9 cellular contexts compared by ENCODE assay signal in the genomic region with DNA sequence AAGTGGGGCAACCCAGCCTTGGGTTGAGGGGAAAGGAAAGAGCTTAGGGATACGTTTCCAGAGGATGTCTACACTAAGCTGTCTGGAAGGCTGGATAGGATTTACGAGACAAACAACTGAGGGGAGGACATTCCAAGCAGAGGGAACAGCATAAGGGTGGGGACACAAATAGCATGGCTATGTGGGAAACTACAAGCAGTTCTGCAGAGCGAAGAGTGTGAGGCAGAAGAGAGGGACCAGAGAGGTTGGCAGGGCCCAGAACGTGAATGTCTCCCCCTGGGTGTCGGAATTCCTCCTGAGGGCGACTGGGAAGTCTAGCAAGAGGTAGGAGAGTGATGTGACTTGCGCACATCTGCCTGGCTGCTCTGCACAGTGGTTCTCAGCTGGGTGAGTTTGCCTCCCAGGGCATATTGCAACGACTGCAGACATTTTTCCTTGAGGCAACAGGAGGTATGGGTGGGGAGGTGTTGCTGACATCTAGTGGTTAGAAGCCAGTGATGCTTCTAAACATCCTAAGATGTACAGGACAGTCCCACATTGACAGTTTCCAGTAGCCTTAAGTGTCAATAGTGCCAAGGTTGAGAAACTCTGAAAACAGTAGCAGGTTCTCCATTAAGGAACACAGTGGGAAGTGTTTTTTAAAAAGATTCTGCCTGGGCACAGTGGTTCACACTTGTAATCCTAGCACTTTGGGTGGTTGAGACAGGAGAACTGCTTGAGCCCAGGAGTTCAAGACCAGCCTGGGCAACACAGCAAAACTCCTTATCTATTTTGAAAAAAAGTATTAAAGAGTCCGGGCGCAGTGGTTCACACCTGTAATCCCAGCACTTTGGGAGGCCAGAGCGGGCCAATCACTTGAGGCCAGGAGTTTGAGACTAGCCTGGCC. TPM values are rescaled to one million over a fixed set of nuclear protein-coding genes. Genes with fewer than 3 reads are reported as not detected.
A peak's percentile ranks its signal among the peaks of the same experiment; 100 is the strongest.
DNase-seq lines count a peak whose midpoint lies in the region; ATAC-seq and TF ChIP-seq lines count a peak whose summit lies in the region.
"Had no signal": no experiment of that assay in that cellular context is flagged by ENCODE, and none has a peak within 500 bp of the region (broad histone marks: within the 10 kb centered on the region; RNA-seq: fewer than 3 reads in every experiment).

No MANE protein-coding gene starts in this region.

- H3K27me3 Mint-ChIP-seq in HFFc6 (ENCODE audit: insufficient read depth): no peaks in the 10 kb centered on the region
- no peaks in the 10 kb centered on the region for H3K27me3 Mint-ChIP-seq in endothelial cell (ENCODE audit: unreplicated experiment)
- H3K27me3 Mint-ChIP-seq in naive thymus-derived CD8-positive, alpha-beta T cell: no peaks in the 10 kb centered on the region

- H3K9me3 Mint-ChIP-seq in HFFc6 (no peaks in the 10 kb centered on the region), endothelial cell (ENCODE audit: unreplicated experiment) (no peaks in the 10 kb centered on the region)
- no peaks in the 10 kb centered on the region for H3K9me3 Mint-ChIP-seq in naive thymus-derived CD8-positive, alpha-beta T cell

- H3K27ac Mint-ChIP-seq in HFFc6: no peak overlapping the region
- peak overlapping the region; percentile 70 for H3K27ac Mint-ChIP-seq in endothelial cell (ENCODE audit: unreplicated experiment)
- peak overlapping the region; percentile 56 to 90 (median 82) for H3K27ac Mint-ChIP-seq in naive thymus-derived CD8-positive, alpha-beta T cell

- H3K4me1 Mint-ChIP-seq in HFFc6 (ENCODE audit: low read depth): peaks cover 8% of the 10 kb centered on the region
- peaks cover 12% of the 10 kb centered on the region for H3K4me1 Mint-ChIP-seq in endothelial cell (ENCODE audit: unreplicated experiment)
- H3K4me1 Mint-ChIP-seq in naive thymus-derived CD8-positive, alpha-beta T cell: peaks cover 2 to 28% (median 27%) of the 10 kb centered on the region in 4 donors

- POLR2A ChIA-PET in AG04449 (lab: Yijun Ruan, JAX): no interaction called here
- POLR2A ChIA-PET in naive thymus-derived CD8-positive, alpha-beta T cell (lab: Charles Lee): interaction anchor here (0.7 to 0.9 kb wide), 2 partner anchors 10 to 89 kb away, joined by 3 to 4 read pairs; a partner anchor contains a TSS

- TF ChIP-seq CTCF in AG04449 (IDR thresholded peaks at IDR 0.05; ENCODE audit: insufficient read depth, low read length, missing control alignments) (peak; percentile 64), GM10266 (IDR thresholded peaks at IDR 0.05; ENCODE audit: control insufficient read depth, insufficient read depth, low read depth, missing control alignments) (peak; percentile 52), HFFc6 (IDR thresholded peaks at IDR 0.05) (peak; percentile 77), VCaP (conservative IDR thresholded peaks at IDR 0.05) (peak; percentile 70), endothelial cell (IDR thresholded peaks at IDR 0.05; ENCODE audit: unreplicated experiment) (peak; percentile 29)

- peak; percentile 77 to 89 for ATAC-seq in naive thymus-derived CD8-positive, alpha-beta T cell

- H3K27ac ChIP-seq in VCaP: no peak overlapping the region
- H3K27ac ChIP-seq: ovary had no signal

- DNase-seq in AG04449 (ENCODE audit: low read depth, low spot score) (no peak), GM10266 (ENCODE audit: extremely low spot score) (peak; percentile 53), HFFc6 (peak; percentile 52), NCI-H1105 treated with DMSO at 0.1 percent for 48 hours (lab: John Stamatoyannopoulos, UW) (peak; percentile 50), endothelial cell (ENCODE audit: low spot score) (peak; percentile 18)
- DNase-seq in naive thymus-derived CD8-positive, alpha-beta T cell: peak in 9 of 10 donors; percentile 1 to 66 (median 33)
- DNase-seq in effector CD4-positive, alpha-beta T cell: no peak

- CTCF ChIA-PET in AG04449 (lab: Yijun Ruan, JAX): interaction anchor here (0.5 to 1.0 kb wide), 4 partner anchors 9 to 362 kb away, joined by 3 to 4 read pairs (median 3); a partner anchor contains a TSS

- H3K36me3 Mint-ChIP-seq in HFFc6 (ENCODE audit: low read depth) (no peaks in the 10 kb centered on the region), endothelial cell (ENCODE audit: low read depth, unreplicated experiment) (no peaks in the 10 kb centered on the region)
- peaks cover 0 to 18% (median 0%) of the 10 kb centered on the region in 3 donors for H3K36me3 Mint-ChIP-seq in naive thymus-derived CD8-positive, alpha-beta T cell

- H3K4me3 Mint-ChIP-seq in HFFc6: no peak overlapping the region
- H3K4me3 Mint-ChIP-seq in endothelial cell (ENCODE audit: unreplicated experiment): no peak overlapping the region
- peak overlapping the region in 1 of 10 donors; percentile 13 for H3K4me3 Mint-ChIP-seq in naive thymus-derived CD8-positive, alpha-beta T cell

- H3K4me3 ChIP-seq in AG04449 (ENCODE audit: low read depth, low read length): no peak overlapping the region
- H3K4me3 ChIP-seq: ovary had no signal

RNA-seq across cellular contexts. Expression of a gene that starts 9.2 kb away (rescaled TPM):
- total RNA-seq in HFFc6 (2021; fragmentation: NEBNext Ultra II Directional; extraction: Animal tissue kit (Norgen Biotek cat#: 25700)): 100 to 1,000 TPM in 2 of 6 experiments, 10 to 100 TPM in 4; 70.0 to 114 (median 97.1) TPM
- total RNA-seq in endothelial cell (ENCODE audit: unreplicated experiment): 95.0 TPM
- 10 to 100 TPM; 52.6 to 54.9 TPM for total RNA-seq in naive thymus-derived CD8-positive, alpha-beta T cell
- 100 to 1,000 TPM; 277 to 382 (median 308) TPM for polyA plus RNA-seq in naive thymus-derived CD8-positive, alpha-beta T cell

RNA-seq across cellular contexts. Expression of a gene that starts 9.3 kb away (rescaled TPM):
- total RNA-seq in HFFc6 (2021; fragmentation: NEBNext Ultra II Directional; extraction: Animal tissue kit (Norgen Biotek cat#: 25700)): 10 to 100 TPM; 12.2 to 17.0 (median 14.9) TPM
- total RNA-seq in endothelial cell (ENCODE audit: unreplicated experiment): 16.7 TPM
- total RNA-seq in naive thymus-derived CD8-positive, alpha-beta T cell: 10 to 100 TPM; 40.6 to 41.4 TPM
- polyA plus RNA-seq in naive thymus-derived CD8-positive, alpha-beta T cell: 10 to 100 TPM; 48.8 to 69.5 (median 51.3) TPM

RNA-seq across cellular contexts. Expression of a gene that starts 14.9 kb away (rescaled TPM):
- not detected for total RNA-seq in HFFc6 (2021; fragmentation: NEBNext Ultra II Directional; extraction: Animal tissue kit (Norgen Biotek cat#: 25700))
- total RNA-seq in endothelial cell (ENCODE audit: unreplicated experiment): not detected
- not detected for total RNA-seq in naive thymus-derived CD8-positive, alpha-beta T cell
- not detected for polyA plus RNA-seq in naive thymus-derived CD8-positive, alpha-beta T cell

RNA-seq across cellular contexts. Expression of a gene that starts 28.0 kb away (rescaled TPM):
- 1 to 10 TPM; 5.1 to 7.2 (median 6.5) TPM for total RNA-seq in HFFc6 (2021; fragmentation: NEBNext Ultra II Directional; extraction: Animal tissue kit (Norgen Biotek cat#: 25700))
- 11.8 TPM for total RNA-seq in endothelial cell (ENCODE audit: unreplicated experiment)
- 10 to 100 TPM; 14.0 to 16.8 TPM for total RNA-seq in naive thymus-derived CD8-positive, alpha-beta T cell
- polyA plus RNA-seq in naive thymus-derived CD8-positive, alpha-beta T cell: 10 to 100 TPM in 1 of 3 donors, 1 to 10 TPM in 2; 8.6 to 11.0 (median 9.2) TPM

Comparison
In these comparisons a context has a peak if more than half of its experiments do, and no peak if none do; other contexts are left out.
1. DNase-seq: peak in GM10266 (single experiment), HFFc6 (single experiment), NCI-H1105 treated with DMSO at 0.1 percent for 48 hours (single experiment), endothelial cell (single experiment) and naive thymus-derived CD8-positive, alpha-beta T cell (9 of 10); none in AG04449 (single experiment) and effector CD4-positive, alpha-beta T cell (single experiment).
2. Peak in every context shown above with its lines, with median percentiles within 50 percentile points of each other: CTCF ChIP-seq.